Comparison of ENCODE assay signal across 10 cellular contexts in the genomic region with DNA sequence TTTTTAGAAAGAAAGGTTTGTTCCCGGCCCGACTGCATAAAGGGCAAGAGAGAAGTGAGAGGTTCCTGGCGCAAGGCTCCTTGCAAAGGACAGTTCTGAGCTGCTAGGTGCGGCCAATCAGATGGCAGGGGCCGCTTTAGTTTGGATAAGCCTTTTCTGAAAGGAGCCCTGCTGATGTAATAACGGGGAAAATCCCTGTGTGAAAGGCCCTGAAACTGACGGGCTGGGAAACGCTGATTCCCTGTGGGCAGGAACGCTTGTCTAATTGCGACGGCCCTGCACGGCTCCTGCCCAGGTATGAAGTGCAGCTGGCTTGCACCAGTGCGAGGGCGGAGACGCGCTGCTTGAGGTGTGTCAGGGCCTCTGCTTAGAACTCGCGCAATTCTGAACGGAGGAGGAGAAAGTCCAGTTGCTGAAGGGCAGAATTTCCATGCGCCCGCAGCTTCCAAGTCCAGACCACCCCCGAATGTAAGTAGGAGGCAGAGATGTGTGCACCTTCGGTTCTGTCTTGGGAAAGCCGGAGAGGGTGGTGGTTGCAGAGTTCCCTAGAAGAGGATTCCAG. TPM values are rescaled to one million over a fixed set of nuclear protein-coding genes. Genes with fewer than 3 reads are reported as not detected.
DNase-seq lines count a peak whose midpoint lies in the region; ATAC-seq and TF ChIP-seq lines count a peak whose summit lies in the region.
"Had no signal": no experiment of that assay in that cellular context is flagged by ENCODE, and none has a peak within 500 bp of the region (broad histone marks: within the 10 kb centered on the region; RNA-seq: fewer than 3 reads in every experiment).

No MANE protein-coding gene starts in this region.

- H3K27me3 Mint-ChIP-seq in activated CD8-positive, alpha-beta T cell treated with anti-CD3 and anti-CD28 coated beads, Interleukin-2, amount 10 ng/mL, durations not matched to agents 7 days and 5 days (ENCODE audit: low read depth) = peaks cover 12% of the 10 kb centered on the region
- H3K27me3 Mint-ChIP-seq: activated naive CD8-positive, alpha-beta T cell had no signal

- H3K4me1 ChIP-seq in NT2/D1 (ENCODE audit: insufficient read depth, insufficient read length) (peaks cover 3% of the 10 kb centered on the region), right atrium auricular region (peaks cover 0 to 20% of the 10 kb centered on the region in 2 donors), rectal smooth muscle tissue (ENCODE audit: control insufficient read depth, insufficient read depth, low read length) (peaks cover 13% of the 10 kb centered on the region)

- peak overlapping the region; percentile 56 for H3K9ac ChIP-seq in NT2/D1 (ENCODE audit: insufficient read length, low read depth)
- H3K9ac ChIP-seq in rectal smooth muscle tissue (ENCODE audit: low read length) = no peak overlapping the region

- no peak overlapping the region for H3K4me3 Mint-ChIP-seq in activated CD8-positive, alpha-beta T cell treated with anti-CD3 and anti-CD28 coated beads, Interleukin-2, amount 10 ng/mL, durations not matched to agents 7 days and 5 days
- H3K4me3 Mint-ChIP-seq: activated naive CD8-positive, alpha-beta T cell had no signal

- H3K36me3 ChIP-seq in H7 (replicated peaks; ENCODE audit: control insufficient read depth, insufficient read depth, low read length) (no peaks in the 10 kb centered on the region), NT2/D1 (ENCODE audit: insufficient read depth, insufficient read length, low read length) (no peaks in the 10 kb centered on the region), right atrium auricular region (peaks cover 14% of the 10 kb centered on the region), rectal smooth muscle tissue (ENCODE audit: control insufficient read depth, insufficient read depth, low read length) (no peaks in the 10 kb centered on the region)

- DNase-seq in H7 (peak; percentile 81), NT2/D1 (ENCODE audit: low read depth, low spot score) (no peak), right atrium auricular region (ENCODE audit: low spot score) (no peak), GDM1 (lab: John Stamatoyannopoulos, UW) (no peak), NOMO-1 treated with dmso at 0.1 percent for 144 hours (lab: John Stamatoyannopoulos, UW; ENCODE audit: unreplicated experiment) (no peak)
- no peak for DNase-seq in activated CD8-positive, alpha-beta T cell treated with anti-CD3 and anti-CD28 coated beads, Interleukin-2, amount 10 ng/mL, durations not matched to agents 7 days and 5 days
- DNase-seq: EL had no signal

- H3K36me3 Mint-ChIP-seq in activated CD8-positive, alpha-beta T cell treated with anti-CD3 and anti-CD28 coated beads, Interleukin-2, amount 10 ng/mL, durations not matched to agents 7 days and 5 days (ENCODE audit: low read depth) = no peaks in the 10 kb centered on the region
- H3K36me3 Mint-ChIP-seq: activated naive CD8-positive, alpha-beta T cell had no signal

- no peak overlapping the region for H3K27ac Mint-ChIP-seq in activated CD8-positive, alpha-beta T cell treated with anti-CD3 and anti-CD28 coated beads, Interleukin-2, amount 10 ng/mL, durations not matched to agents 7 days and 5 days
- H3K27ac Mint-ChIP-seq: activated naive CD8-positive, alpha-beta T cell had no signal

- ATAC-seq in activated CD8-positive, alpha-beta T cell treated with anti-CD3 and anti-CD28 coated beads, Interleukin-2, amount 10 ng/mL, durations not matched to agents 7 days and 5 days = no peak
- ATAC-seq in GM21367 (IDR thresholded peaks at IDR 0.05; ENCODE audit: unreplicated experiment) = no peak

- POLR2A ChIA-PET in activated CD8-positive, alpha-beta T cell treated with anti-CD3 and anti-CD28 coated beads, Interleukin-2, amount 10 ng/mL, durations not matched to agents 7 days and 5 days (lab: Charles Lee) = no interaction called here

- H3K4me3 ChIP-seq in H7 (ENCODE audit: insufficient read depth, low read depth, low read length) (no peak overlapping the region; the same call in 1 of the 2 replicates), NT2/D1 (ENCODE audit: insufficient read length, low read depth) (no peak overlapping the region), right atrium auricular region (peak overlapping the region in 1 of 2 donors; percentile 22), rectal smooth muscle tissue (ENCODE audit: low read length) (peak overlapping the region; percentile 46)

- H3K27ac ChIP-seq in right atrium auricular region (peak overlapping the region; percentile 71 to 87), rectal smooth muscle tissue (ENCODE audit: low read depth, low read length) (peak overlapping the region; percentile 76)

- no peaks in the 10 kb centered on the region for H3K9me3 Mint-ChIP-seq in activated CD8-positive, alpha-beta T cell treated with anti-CD3 and anti-CD28 coated beads, Interleukin-2, amount 10 ng/mL, durations not matched to agents 7 days and 5 days (ENCODE audit: insufficient read depth)

- H3K27me3 ChIP-seq in H7 (ENCODE audit: control insufficient read depth, insufficient read depth, low read length) = no peaks in the 10 kb centered on the region
- no peaks in the 10 kb centered on the region for H3K27me3 ChIP-seq in NT2/D1 (ENCODE audit: insufficient read depth, insufficient read length)
- no peaks in the 10 kb centered on the region for H3K27me3 ChIP-seq in right atrium auricular region
- H3K27me3 ChIP-seq in rectal smooth muscle tissue (ENCODE audit: control insufficient read depth, insufficient read depth, low read length) = no peaks in the 10 kb centered on the region

- CTCF ChIA-PET in activated CD8-positive, alpha-beta T cell treated with anti-CD3 and anti-CD28 coated beads, Interleukin-2, amount 10 ng/mL, durations not matched to agents 7 days and 5 days (lab: Charles Lee) = no interaction called here

- no peak for TF ChIP-seq CTCF in right atrium auricular region (IDR thresholded peaks at IDR 0.05)

- no peaks in the 10 kb centered on the region for H3K4me1 Mint-ChIP-seq in activated CD8-positive, alpha-beta T cell treated with anti-CD3 and anti-CD28 coated beads, Interleukin-2, amount 10 ng/mL, durations not matched to agents 7 days and 5 days (ENCODE audit: low read depth)

- H3K9me3 ChIP-seq in NT2/D1 (ENCODE audit: insufficient read depth, low read length) = no peaks in the 10 kb centered on the region
- H3K9me3 ChIP-seq in right atrium auricular region = no peaks in the 10 kb centered on the region

RNA-seq across cellular contexts. Expression of a gene that starts 30.5 kb away (rescaled TPM):
- total RNA-seq in H7 (2014; rRNA removed; shearing (Covaris generic)) = 8.8 and 11.8 TPM in 2 replicates
- total RNA-seq in right atrium auricular region = 100 to 1,000 TPM; 247 to 286 TPM
- total RNA-seq in activated CD8-positive, alpha-beta T cell treated with anti-CD3 and anti-CD28 coated beads, Interleukin-2, amount 10 ng/mL, durations not matched to agents 7 days and 5 days = not detected

RNA-seq across cellular contexts. Expression of a gene that starts 44.5 kb away (rescaled TPM):
- total RNA-seq in H7 (2014; rRNA removed; shearing (Covaris generic)) = 85.0 and 99.4 TPM in 2 replicates
- total RNA-seq in right atrium auricular region = 10 to 100 TPM; 34.2 to 34.9 TPM
- 10 to 100 TPM; 57.5 to 60.5 TPM for total RNA-seq in activated CD8-positive, alpha-beta T cell treated with anti-CD3 and anti-CD28 coated beads, Interleukin-2, amount 10 ng/mL, durations not matched to agents 7 days and 5 days

Comparison
In these comparisons a context has a peak if more than half of its experiments do, and no peak if none do; other contexts are left out.
1. RNA of a gene that starts 30.5 kb away (total RNA-seq): 247 to 286 TPM in right atrium auricular region; 8.8 to 11.8 TPM in H7 and not detected in activated CD8-positive, alpha-beta T cell treated with anti-CD3 and anti-CD28 coated beads, Interleukin-2, amount 10 ng/mL, durations not matched to agents 7 days and 5 days; every median in the first group is over 10 times any median in the second.